1 cellular context compared by ENCODE assay signal in the genomic region with DNA sequence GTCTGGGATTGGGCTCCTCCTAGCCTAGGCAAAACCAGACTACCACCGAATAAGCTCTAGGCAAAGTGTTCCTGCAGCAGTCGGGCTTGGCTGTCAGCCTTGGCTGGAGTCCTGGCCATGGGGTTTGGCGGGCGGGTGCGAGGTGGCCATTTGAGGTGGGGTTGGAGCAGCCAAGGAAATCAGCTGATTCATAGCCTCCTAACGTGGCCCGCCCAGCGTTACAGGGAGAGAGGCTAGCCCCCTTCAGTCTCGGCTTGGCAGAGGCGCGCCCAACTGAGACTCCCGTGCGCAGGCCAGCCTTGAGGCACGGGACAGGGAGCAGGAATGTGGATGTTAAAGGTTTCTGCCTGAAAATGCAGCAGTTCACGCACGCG.
TF ChIP-seq lines count a peak whose summit lies in the region.

No MANE protein-coding gene starts in this region.

TF ChIP-seq in HepG2, 621 proteins besides CTCF, POLR2A, EP300 and RAD21 (continued from another document):
- TF ChIP-seq ZNF562 (CRISPR knock-in tag; IDR thresholded peaks at IDR 0.05; ENCODE audit: borderline replicate concordance) (no peak), BRD4 (CRISPR knock-in tag; IDR thresholded peaks at IDR 0.05) (no peak), SRSF4 (IDR thresholded peaks at IDR 0.05; ENCODE audit: low read depth, low read length, poor library complexity, severe bottlenecking) (no peak), KDM4B (CRISPR knock-in tag; IDR thresholded peaks at IDR 0.05) (no peak), ZFP36L2 (CRISPR knock-in tag; IDR thresholded peaks at IDR 0.05) (no peak), ZNF253 (CRISPR knock-in tag; IDR thresholded peaks at IDR 0.05; ENCODE audit: borderline replicate concordance) (no peak), ZSCAN22 (CRISPR knock-in tag; IDR thresholded peaks at IDR 0.05) (no peak), NKX3-1 (CRISPR knock-in tag; IDR thresholded peaks at IDR 0.05) (no peak), ZNF746 (CRISPR knock-in tag; IDR thresholded peaks at IDR 0.05) (no peak), ZNF644 (CRISPR knock-in tag; IDR thresholded peaks at IDR 0.05; ENCODE audit: low read depth) (no peak), ZNF557 (CRISPR knock-in tag; IDR thresholded peaks at IDR 0.05) (no peak), ZNF550 (CRISPR knock-in tag; IDR thresholded peaks at IDR 0.05; ENCODE audit: borderline replicate concordance) (no peak), ZNF34 (CRISPR knock-in tag; IDR thresholded peaks at IDR 0.05; ENCODE audit: borderline replicate concordance) (no peak), SYNCRIP (IDR thresholded peaks at IDR 0.05; ENCODE audit: insufficient read depth, low read depth, low read length) (no peak)
- TF ChIP-seq, protein P1, sequence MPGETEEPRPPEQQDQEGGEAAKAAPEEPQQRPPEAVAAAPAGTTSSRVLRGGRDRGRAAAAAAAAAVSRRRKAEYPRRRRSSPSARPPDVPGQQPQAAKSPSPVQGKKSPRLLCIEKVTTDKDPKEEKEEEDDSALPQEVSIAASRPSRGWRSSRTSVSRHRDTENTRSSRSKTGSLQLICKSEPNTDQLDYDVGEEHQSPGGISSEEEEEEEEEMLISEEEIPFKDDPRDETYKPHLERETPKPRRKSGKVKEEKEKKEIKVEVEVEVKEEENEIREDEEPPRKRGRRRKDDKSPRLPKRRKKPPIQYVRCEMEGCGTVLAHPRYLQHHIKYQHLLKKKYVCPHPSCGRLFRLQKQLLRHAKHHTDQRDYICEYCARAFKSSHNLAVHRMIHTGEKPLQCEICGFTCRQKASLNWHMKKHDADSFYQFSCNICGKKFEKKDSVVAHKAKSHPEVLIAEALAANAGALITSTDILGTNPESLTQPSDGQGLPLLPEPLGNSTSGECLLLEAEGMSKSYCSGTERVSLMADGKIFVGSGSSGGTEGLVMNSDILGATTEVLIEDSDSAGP (CRISPR knock-in tag; IDR thresholded peaks at IDR 0.05; ENCODE audit: borderline replicate concordance) = no peak
- TF ChIP-seq, protein P2, sequence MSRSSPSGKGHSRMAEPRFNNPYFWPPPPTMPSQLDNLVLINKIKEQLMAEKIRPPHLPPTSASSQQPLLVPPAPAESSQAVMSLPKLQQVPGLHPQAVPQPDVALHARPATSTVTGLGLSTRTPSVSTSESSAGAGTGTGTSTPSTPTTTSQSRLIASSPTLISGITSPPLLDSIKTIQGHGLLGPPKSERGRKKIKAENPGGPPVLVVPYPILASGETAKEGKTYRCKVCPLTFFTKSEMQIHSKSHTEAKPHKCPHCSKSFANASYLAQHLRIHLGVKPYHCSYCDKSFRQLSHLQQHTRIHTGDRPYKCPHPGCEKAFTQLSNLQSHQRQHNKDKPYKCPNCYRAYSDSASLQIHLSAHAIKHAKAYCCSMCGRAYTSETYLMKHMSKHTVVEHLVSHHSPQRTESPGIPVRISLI (CRISPR knock-in tag; IDR thresholded peaks at IDR 0.05; ENCODE audit: borderline replicate concordance) = no peak
